ENCODE assay signal across 10 cellular contexts in the genomic region with DNA sequence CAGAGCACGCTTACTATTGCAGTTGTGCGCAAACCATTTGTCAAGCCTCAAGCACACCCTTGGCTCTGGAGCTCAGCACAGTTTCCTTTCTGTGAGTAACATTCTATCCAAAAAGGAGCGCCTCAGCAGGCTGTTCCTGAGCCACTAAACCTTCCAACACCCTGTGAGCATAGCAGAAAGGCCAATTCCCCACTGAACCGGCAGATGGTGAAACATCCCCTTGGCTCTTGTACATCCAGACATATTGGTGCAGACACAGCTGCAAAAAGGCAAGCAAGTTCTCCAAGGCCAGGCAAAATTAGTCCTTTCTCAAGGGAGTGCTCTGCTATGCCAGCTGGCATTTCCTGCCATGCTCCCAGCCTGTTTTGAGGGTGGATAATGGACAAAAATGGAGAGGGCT. TPM values are rescaled to one million over a fixed set of nuclear protein-coding genes. Genes with fewer than 3 reads are reported as not detected.
A peak's percentile ranks its signal among the peaks of the same experiment; 100 is the strongest.
DNase-seq lines count a peak whose midpoint lies in the region; ATAC-seq, FAIRE-seq and TF ChIP-seq lines count a peak whose summit lies in the region.
"Had no signal": no experiment of that assay in that cellular context is flagged by ENCODE, and none has a peak within 500 bp of the region (broad histone marks: within the 10 kb centered on the region; RNA-seq: fewer than 3 reads in every experiment).

No MANE protein-coding gene starts in this region.

- H3K9me3 ChIP-seq in adipocyte (ENCODE audit: control insufficient read depth, low read length) (no peaks in the 10 kb centered on the region), cardiac muscle cell (ENCODE audit: low read depth) (no peaks in the 10 kb centered on the region), T-helper 17 cell (ENCODE audit: control insufficient read depth, low read length, poor library complexity, severe bottlenecking) (no peaks in the 10 kb centered on the region)

- no peak overlapping the region for H3K9ac ChIP-seq in adipocyte (ENCODE audit: low read length)

- no peaks in the 10 kb centered on the region for H3K36me3 ChIP-seq in adipocyte (ENCODE audit: control insufficient read depth, insufficient read depth, low read length, severe bottlenecking)
- no peaks in the 10 kb centered on the region for H3K36me3 ChIP-seq in cardiac muscle cell

- H3K27me3 Mint-ChIP-seq in T-helper 17 cell, result no peaks in the 10 kb centered on the region

- H3K27ac Mint-ChIP-seq in T-helper 17 cell, result no peak overlapping the region

- H3K27me3 ChIP-seq in adipocyte (replicated peaks; ENCODE audit: control insufficient read depth, insufficient read depth, low read length) (no peaks in the 10 kb centered on the region), cardiac muscle cell (no peaks in the 10 kb centered on the region)

- TF ChIP-seq POLR2A in GM12892 (IDR thresholded peaks at IDR 0.05; ENCODE audit: low read depth, low read length), result no peak

- no peak for FAIRE-seq in GM12892 (lab: Jason Lieb, UNC)
- FAIRE-seq: urothelium cell line had no signal

- TF ChIP-seq CTCF in cardiac muscle cell (IDR thresholded peaks at IDR 0.05; ENCODE audit: low read depth, low read length), result peak; percentile 28

- no peak overlapping the region for H3K4me3 Mint-ChIP-seq in T-helper 17 cell

- no peak overlapping the region for H3K27ac ChIP-seq in cardiac muscle cell

- H3K4me1 Mint-ChIP-seq in T-helper 17 cell, result peaks cover 6% of the 10 kb centered on the region

- H3K36me3 Mint-ChIP-seq in T-helper 17 cell (ENCODE audit: low read depth), result peaks cover 2% of the 10 kb centered on the region

- DNase-seq in GM04504 (ENCODE audit: low read depth) (peak; percentile 17), adipocyte (ENCODE audit: low read depth) (peak; percentile 24), cardiac muscle cell (ENCODE audit: low read depth in 1 of 2, low spot score in 1 of 2) (peak in 1 of 2 donors; percentile 55), skeletal muscle cell (ENCODE audit: low read depth) (peak; percentile 60), GM12892 (ENCODE audit: insufficient read length) (no peak), T-helper 17 cell (no peak)
- no peak for DNase-seq in stimulated activated CD4-positive, alpha-beta T cell treated with anti-CD3 and anti-CD28 coated beads, Interleukin-2, amount 100 ng/mL, for 24 hours
- DNase-seq: H7 had no signal

- H3K4me3 ChIP-seq in adipocyte (ENCODE audit: low read length) (no peak overlapping the region), cardiac muscle cell (no peak overlapping the region), skeletal muscle cell (ENCODE audit: low read depth, low read length) (no peak overlapping the region)

- H3K4me1 ChIP-seq in adipocyte (ENCODE audit: control insufficient read depth, insufficient read depth, low read length) (peaks cover 36% of the 10 kb centered on the region), cardiac muscle cell (ENCODE audit: low read depth) (no peaks in the 10 kb centered on the region)

- ATAC-seq in T-helper 17 cell (no peak), HG02798 (IDR thresholded peaks at IDR 0.05; ENCODE audit: poor library complexity, unreplicated experiment) (no peak)

RNA-seq across cellular contexts. Expression of a gene that starts 44.1 kb away (rescaled TPM):
- total RNA-seq in cardiac muscle cell, result 16.5 and 39.4 TPM in 2 replicates
- 15.9 and 17.1 TPM in 2 replicates for polyA plus RNA-seq in cardiac muscle cell
- polyA plus RNA-seq in GM12892 (2012; ENCODE audit: missing spikeins), result 0.57 TPM
- 100 to 1,000 TPM; 129 to 240 TPM for total RNA-seq in T-helper 17 cell

Comparison
In these comparisons a context has a peak if more than half of its experiments do, and no peak if none do; other contexts are left out.
1. DNase-seq: peak in GM04504 (single experiment), adipocyte (single experiment) and skeletal muscle cell (single experiment); none in GM12892 (single experiment), stimulated activated CD4-positive, alpha-beta T cell treated with anti-CD3 and anti-CD28 coated beads, Interleukin-2, amount 100 ng/mL, for 24 hours (0 of 2) and T-helper 17 cell (0 of 3).